ENCODE assay signal across 1 cellular context in genomic region chr9:105500108-105500766, GRCh38.
TF ChIP-seq lines count a peak whose summit lies in the region.

No MANE protein-coding gene starts in this region.

TF ChIP-seq in GM12878, 131 proteins besides CTCF, POLR2A, EP300 and RAD21 (continued from another document and continues in another):
- TF ChIP-seq CEBPZ (IDR thresholded peaks at IDR 0.05; ENCODE audit: low read depth, low read length): no peak
- TF ChIP-seq NBN (IDR thresholded peaks at IDR 0.05): peak; percentile 82; the same call in 1 of the 2 replicates
- no peak for TF ChIP-seq LARP7 (IDR thresholded peaks at IDR 0.05)
- no peak for TF ChIP-seq JUND (IDR thresholded peaks at IDR 0.05; ENCODE audit: low read depth, low read length)
- TF ChIP-seq NKRF (conservative IDR thresholded peaks at IDR 0.05): 0 out of 2 replicates have a peak, but pooled peaks have one; percentile 18
- no peak; the same call in 1 of the 2 replicates for TF ChIP-seq MLLT1 (IDR thresholded peaks at IDR 0.05)
- peak; percentile 49; the same call in 1 of the 2 replicates for TF ChIP-seq CHD2 (IDR thresholded peaks at IDR 0.05; ENCODE audit: borderline replicate concordance, low read depth, low read length)
- peak; percentile 19; the same call in 1 of the 2 replicates for TF ChIP-seq BCL11A (IDR thresholded peaks at IDR 0.05; ENCODE audit: low read depth, low read length)
- TF ChIP-seq SKIL (IDR thresholded peaks at IDR 0.05; ENCODE audit: low read depth, poor library complexity, severe bottlenecking): no peak
- TF ChIP-seq KLF5 (IDR thresholded peaks at IDR 0.05; ENCODE audit: partially characterized antibody): no peak
- TF ChIP-seq SUZ12 (IDR thresholded peaks at IDR 0.05; ENCODE audit: unreplicated experiment): no peak
- no peak for TF ChIP-seq MAX (IDR thresholded peaks at IDR 0.05; ENCODE audit: low read depth, low read length)
- no peak for TF ChIP-seq IRF4 (IDR thresholded peaks at IDR 0.05; ENCODE audit: low read depth, low read length)
- no peak for TF ChIP-seq WRNIP1 (IDR thresholded peaks at IDR 0.05; ENCODE audit: borderline replicate concordance, low read depth, low read length)
- TF ChIP-seq SIN3A (IDR thresholded peaks at IDR 0.05; ENCODE audit: low read depth, low read length): no peak
- no peak for TF ChIP-seq CBX3 (IDR thresholded peaks at IDR 0.05; ENCODE audit: borderline replicate concordance, low read depth)
- peak; percentile 66 for TF ChIP-seq POLR2AphosphoS5 (IDR thresholded peaks at IDR 0.05; ENCODE audit: low read length)
- no peak for TF ChIP-seq STAT1 (conservative IDR thresholded peaks at IDR 0.05)
- peak; percentile 75 for TF ChIP-seq SPI1 (IDR thresholded peaks at IDR 0.05; ENCODE audit: borderline replicate concordance, insufficient read depth, low read depth, low read length)
- TF ChIP-seq RCOR1 (conservative IDR thresholded peaks at IDR 0.05; ENCODE audit: low read depth, low read length): peak; percentile 57; the same call in 1 of the 2 replicates
- TF ChIP-seq GATAD2B (conservative IDR thresholded peaks at IDR 0.05; ENCODE audit: low read depth): peak; percentile 92
- no peak for TF ChIP-seq NR2C2 (IDR thresholded peaks at IDR 0.05; ENCODE audit: borderline replicate concordance, control insufficient read depth, insufficient read length, low read depth)
- TF ChIP-seq JUNB (IDR thresholded peaks at IDR 0.05): peak; percentile 46
- TF ChIP-seq ETV6 (conservative IDR thresholded peaks at IDR 0.05 in 1 of 2, IDR thresholded peaks at IDR 0.05 in 1 of 2; ENCODE audit: borderline replicate concordance in 1 of 2, low read depth in 1 of 2): no peak; a peak in 1 of 4 replicates
- no peak for TF ChIP-seq RB1 (IDR thresholded peaks at IDR 0.05; ENCODE audit: borderline replicate concordance)
- no peak; the same call in 1 of the 2 replicates for TF ChIP-seq ASH2L (IDR thresholded peaks at IDR 0.05; ENCODE audit: borderline replicate concordance, low read depth)
- TF ChIP-seq PRDM15 (CRISPR knock-in tag; IDR thresholded peaks at IDR 0.05): no peak
- peak; percentile 39; the same call in 1 of the 2 replicates for TF ChIP-seq PAX5 (IDR thresholded peaks at IDR 0.05; ENCODE audit: borderline replicate concordance, low read depth, low read length)
- no peak for TF ChIP-seq ZNF622 (IDR thresholded peaks at IDR 0.05)
- TF ChIP-seq YY1 (IDR thresholded peaks at IDR 0.05; ENCODE audit: low read depth, low read length): no peak
- no peak for TF ChIP-seq IRF3 (IDR thresholded peaks at IDR 0.05)
- peak; percentile 58; the same call in 1 of the 2 replicates for TF ChIP-seq TAF1 (IDR thresholded peaks at IDR 0.05; ENCODE audit: borderline replicate concordance, low read depth, low read length)
- TF ChIP-seq CHD4 (IDR thresholded peaks at IDR 0.05): no peak
- no peak for TF ChIP-seq HCFC1 (IDR thresholded peaks at IDR 0.05; ENCODE audit: low read length)
- no peak for TF ChIP-seq NFXL1 (IDR thresholded peaks at IDR 0.05; ENCODE audit: borderline replicate concordance)
- no peak for TF ChIP-seq USF2 (IDR thresholded peaks at IDR 0.05; ENCODE audit: borderline replicate concordance, low read depth, low read length)
- TF ChIP-seq ESRRA (IDR thresholded peaks at IDR 0.05; ENCODE audit: low read length): no peak
- no peak for TF ChIP-seq TARDBP (IDR thresholded peaks at IDR 0.05; ENCODE audit: borderline replicate concordance)
- TF ChIP-seq PKNOX1 (IDR thresholded peaks at IDR 0.05): no peak
- TF ChIP-seq FOXM1 (IDR thresholded peaks at IDR 0.05; ENCODE audit: low read depth, low read length): peak; percentile 46; the same call in 1 of the 2 replicates
- no peak for TF ChIP-seq ZSCAN29 (IDR thresholded peaks at IDR 0.05)
- TF ChIP-seq ZBTB33 (IDR thresholded peaks at IDR 0.05): no peak
- no peak for TF ChIP-seq RBBP5 (conservative IDR thresholded peaks at IDR 0.05)
- TF ChIP-seq BHLHE40 (IDR thresholded peaks at IDR 0.05; ENCODE audit: borderline replicate concordance in 1 of 2, low read depth in 2 of 2, low read length in 1 of 2): no peak; a peak in 1 of 4 replicates
- no peak for TF ChIP-seq NFYA (IDR thresholded peaks at IDR 0.05; ENCODE audit: borderline replicate concordance, low read depth, low read length)
- TF ChIP-seq ZBED1 (IDR thresholded peaks at IDR 0.05; ENCODE audit: borderline replicate concordance): no peak
- TF ChIP-seq SMAD5 (IDR thresholded peaks at IDR 0.05; ENCODE audit: low read depth): no peak
